2 cellular contexts compared by ENCODE assay signal in genomic region chr22:40147388-40148176, GRCh38.
TF ChIP-seq lines count a peak whose summit lies in the region.

No MANE protein-coding gene starts in this region.

TF ChIP-seq in HEK293, 187 proteins besides CTCF, POLR2A, EP300 and RAD21:
- no peak for TF ChIP-seq AEBP2 (tag by site-specific recombination; IDR thresholded peaks at IDR 0.05; ENCODE audit: borderline replicate concordance)
- no peak for TF ChIP-seq GLI4 (tag by site-specific recombination; IDR thresholded peaks at IDR 0.05)
- no peak for TF ChIP-seq ZNF426 (tag by site-specific recombination; IDR thresholded peaks at IDR 0.05)
- TF ChIP-seq ZNF223 (tag by site-specific recombination; IDR thresholded peaks at IDR 0.05), result no peak
- peak; percentile 23; the same call in 1 of the 2 replicates for TF ChIP-seq ZNF664 (tag by site-specific recombination; IDR thresholded peaks at IDR 0.05)
- TF ChIP-seq ZSCAN5A (tag by site-specific recombination; IDR thresholded peaks at IDR 0.05), result no peak
- TF ChIP-seq ZNF654 (tag by site-specific recombination; IDR thresholded peaks at IDR 0.05; ENCODE audit: low read depth), result no peak
- TF ChIP-seq ZNF391 (tag by site-specific recombination; IDR thresholded peaks at IDR 0.05; ENCODE audit: borderline replicate concordance, low read depth), result no peak

TF ChIP-seq in H1, 55 proteins besides CTCF, POLR2A, EP300 and RAD21:
- TF ChIP-seq SIN3A (conservative IDR thresholded peaks at IDR 0.05 in 1 of 2, IDR thresholded peaks at IDR 0.05 in 1 of 2; ENCODE audit: low read depth in 1 of 2, low read length in 2 of 2) (no peak), TCF12 (IDR thresholded peaks at IDR 0.05; ENCODE audit: low read depth, low read length) (no peak)
